In the genomic region with DNA sequence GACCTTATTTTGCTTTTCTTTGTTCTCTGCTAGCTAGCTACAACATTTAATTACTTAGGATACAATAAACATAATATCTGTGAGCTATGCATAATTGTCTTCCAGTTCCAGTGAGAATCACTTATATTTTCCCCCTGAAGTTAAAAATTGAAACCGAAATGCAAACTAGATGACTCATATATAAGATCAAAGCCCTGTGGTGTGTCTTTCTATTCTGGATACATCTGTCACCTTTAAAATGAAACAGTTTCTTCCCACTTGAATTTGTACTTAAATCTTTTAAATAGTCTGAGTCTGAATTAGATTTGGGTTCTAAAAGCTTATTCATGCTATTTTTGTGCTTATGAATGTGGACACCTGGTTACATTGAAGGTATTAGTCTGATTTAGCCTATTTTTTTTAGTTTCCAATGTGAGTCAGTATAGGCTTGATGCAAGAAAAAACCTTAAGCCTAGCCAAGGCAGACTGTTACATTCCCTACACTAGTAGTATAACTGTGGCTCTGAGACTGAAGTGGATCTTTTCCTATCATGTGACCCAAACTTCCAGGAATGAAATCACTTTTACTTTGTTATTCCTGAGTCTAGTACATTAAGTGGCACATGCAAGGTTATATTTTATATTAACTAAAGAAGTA, we compare ENCODE assay signal across 15 cellular contexts.
DNase-seq lines count a peak whose midpoint lies in the region; ATAC-seq and TF ChIP-seq lines count a peak whose summit lies in the region.
"Had no signal": no experiment of that assay in that cellular context is flagged by ENCODE, and none has a peak within 500 bp of the region (broad histone marks: within the 10 kb centered on the region; RNA-seq: fewer than 3 reads in every experiment).

No MANE protein-coding gene starts in this region.

- no peaks in the 10 kb centered on the region for H3K36me3 Mint-ChIP-seq in activated T-helper 17 cell treated with anti-CD3 and anti-CD28 coated beads, Interleukin-2, amount 50 U/mL, for 72 hours (ENCODE audit: low read depth)
- H3K36me3 Mint-ChIP-seq in T-helper 2 cell treated with Interferon-gamma antibody and Interleukin-4, amounts not matched to agents 5 μg/mL and 100 μg/mL, for 36 hours (ENCODE audit: low read depth): no peaks in the 10 kb centered on the region
- H3K36me3 Mint-ChIP-seq: activated naive CD4-positive, alpha-beta T cell treated with anti-CD3 and anti-CD28 coated beads, Interleukin-2, amount 50 U/mL, for 24 hours; CD4-positive, CD25-positive, alpha-beta regulatory T cell had no signal

- TF ChIP-seq POLR2A in lower leg skin (IDR thresholded peaks at IDR 0.05): no peak

- intact Hi-C loops in lower leg skin (cut with DNase I; ENCODE audit: low total_unique reads): no loop called here

- no peak overlapping the region for H3K4me3 ChIP-seq in lower leg skin (ENCODE audit: low read depth, poor library complexity, severe bottlenecking)
- H3K4me3 ChIP-seq: suprapubic skin had no signal

- H3K4me3 Mint-ChIP-seq in activated T-helper 17 cell treated with anti-CD3 and anti-CD28 coated beads, Interleukin-2, amount 50 U/mL, for 72 hours: no peak overlapping the region
- no peak overlapping the region for H3K4me3 Mint-ChIP-seq in T-helper 2 cell treated with Interferon-gamma antibody and Interleukin-4, amounts not matched to agents 5 μg/mL and 100 μg/mL, for 36 hours
- H3K4me3 Mint-ChIP-seq: activated naive CD4-positive, alpha-beta T cell treated with anti-CD3 and anti-CD28 coated beads, Interleukin-2, amount 50 U/mL, for 24 hours; CD4-positive, CD25-positive, alpha-beta regulatory T cell; neural crest cell had no signal

- H3K9me3 Mint-ChIP-seq in activated T-helper 17 cell treated with anti-CD3 and anti-CD28 coated beads, Interleukin-2, amount 50 U/mL, for 72 hours: no peaks in the 10 kb centered on the region
- H3K9me3 Mint-ChIP-seq in T-helper 2 cell treated with Interferon-gamma antibody and Interleukin-4, amounts not matched to agents 5 μg/mL and 100 μg/mL, for 36 hours: no peaks in the 10 kb centered on the region
- H3K9me3 Mint-ChIP-seq: activated naive CD4-positive, alpha-beta T cell treated with anti-CD3 and anti-CD28 coated beads, Interleukin-2, amount 50 U/mL, for 24 hours; neural crest cell had no signal

- no peaks in the 10 kb centered on the region for H3K4me1 Mint-ChIP-seq in activated T-helper 17 cell treated with anti-CD3 and anti-CD28 coated beads, Interleukin-2, amount 50 U/mL, for 72 hours
- H3K4me1 Mint-ChIP-seq in T-helper 2 cell treated with Interferon-gamma antibody and Interleukin-4, amounts not matched to agents 5 μg/mL and 100 μg/mL, for 36 hours (ENCODE audit: low read depth): peaks cover 6% of the 10 kb centered on the region
- H3K4me1 Mint-ChIP-seq: CD4-positive, CD25-positive, alpha-beta regulatory T cell; neural crest cell had no signal

- no peaks in the 10 kb centered on the region for H3K27me3 Mint-ChIP-seq in activated T-helper 17 cell treated with anti-CD3 and anti-CD28 coated beads, Interleukin-2, amount 50 U/mL, for 72 hours
- H3K27me3 Mint-ChIP-seq in T-helper 2 cell treated with Interferon-gamma antibody and Interleukin-4, amounts not matched to agents 5 μg/mL and 100 μg/mL, for 36 hours (ENCODE audit: low read depth): no peaks in the 10 kb centered on the region
- H3K27me3 Mint-ChIP-seq: activated naive CD4-positive, alpha-beta T cell treated with anti-CD3 and anti-CD28 coated beads, Interleukin-2, amount 50 U/mL, for 24 hours had no signal

- WGBS in lower leg skin, 2 donors: 57 to 74% methylated on average over 1 of the region's 1 CpG

- peak; percentile 32 for DNase-seq in Daoy (ENCODE audit: low read depth)
- no peak for DNase-seq in NCI-H82 treated with DMSO at 0.1 percent for 48 hours (lab: John Stamatoyannopoulos, UW; ENCODE audit: unreplicated experiment)
- DNase-seq in T-helper 2 cell treated with Interferon-gamma antibody and Interleukin-4, amounts not matched to agents 5 μg/mL and 100 μg/mL, for 36 hours (ENCODE audit: low spot score): no peak
- no peak for DNase-seq in NCI-H446 treated with DMSO at 0.1 percent for 48 hours (lab: John Stamatoyannopoulos, UW)
- DNase-seq in lower leg skin (ENCODE audit: low spot score in 2 of 2): no peak
- DNase-seq: NCI-H1105 treated with DMSO at 0.1 percent for 48 hours; stimulated activated CD4-positive, alpha-beta T cell treated with anti-CD3 and anti-CD28 coated beads, Interleukin-2, amount 100 ng/mL, for 48 hours had no signal

- no peak overlapping the region for H3K27ac Mint-ChIP-seq in activated T-helper 17 cell treated with anti-CD3 and anti-CD28 coated beads, Interleukin-2, amount 50 U/mL, for 72 hours
- H3K27ac Mint-ChIP-seq in T-helper 2 cell treated with Interferon-gamma antibody and Interleukin-4, amounts not matched to agents 5 μg/mL and 100 μg/mL, for 36 hours: no peak overlapping the region
- H3K27ac Mint-ChIP-seq: activated naive CD4-positive, alpha-beta T cell treated with anti-CD3 and anti-CD28 coated beads, Interleukin-2, amount 50 U/mL, for 24 hours; CD4-positive, CD25-positive, alpha-beta regulatory T cell had no signal

- TF ChIP-seq CTCF in lower leg skin (IDR thresholded peaks at IDR 0.05): no peak

- ATAC-seq in GM19372 (IDR thresholded peaks at IDR 0.05; ENCODE audit: low read depth, unreplicated experiment): peak; percentile 86
- peak; percentile 67 for ATAC-seq in HG03060 (IDR thresholded peaks at IDR 0.05; ENCODE audit: low read depth, unreplicated experiment)
- ATAC-seq in activated T-helper 17 cell treated with anti-CD3 and anti-CD28 coated beads, Interleukin-2, amount 50 U/mL, for 72 hours (replicated peaks): peak; percentile 88
- ATAC-seq: Panc1 had no signal
